ENCODE assay signal across 18 cellular contexts in the genomic region with DNA sequence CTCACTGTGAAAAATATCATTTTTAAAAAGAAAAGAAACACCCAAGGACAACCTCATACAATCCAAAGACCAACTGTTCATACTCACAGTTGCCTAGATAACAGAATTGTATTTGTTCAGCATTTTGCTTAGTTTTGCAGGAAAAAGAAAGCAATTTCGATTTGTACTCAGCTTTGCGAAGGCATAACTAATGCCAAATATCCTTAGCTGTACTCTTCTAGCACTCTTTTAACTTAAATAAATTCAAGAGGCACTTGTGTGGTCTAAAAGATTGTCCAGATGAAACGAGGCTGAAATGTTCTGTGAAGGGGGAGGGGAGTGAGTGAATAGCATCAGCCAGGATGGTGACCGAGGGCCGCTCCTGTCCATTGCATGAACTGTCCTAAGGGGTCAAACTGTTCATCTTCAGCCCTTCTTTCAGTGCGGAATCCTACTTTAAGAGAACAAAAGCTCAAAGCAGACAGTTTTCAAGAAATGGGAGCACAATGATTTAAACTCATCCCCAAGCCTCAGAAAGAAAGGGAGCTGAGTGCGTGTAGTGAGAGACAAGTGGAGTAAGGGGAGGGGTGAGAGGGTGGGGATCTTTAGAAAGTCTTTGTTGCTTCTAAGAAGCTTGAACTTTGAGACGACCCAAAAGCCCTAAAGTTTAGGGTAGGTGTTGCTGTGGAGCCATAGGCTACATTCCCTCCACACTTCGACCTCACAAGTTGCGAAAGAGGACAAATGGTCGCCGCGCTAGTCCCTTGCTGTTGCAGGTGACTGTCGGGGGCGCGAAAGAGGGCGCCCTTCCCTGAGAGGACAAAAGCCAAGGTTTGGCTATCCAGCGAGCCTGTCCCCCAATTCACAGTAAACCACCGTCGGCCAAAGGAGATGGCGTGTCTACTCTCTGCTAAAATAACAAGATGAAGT. TPM values are rescaled to one million over a fixed set of nuclear protein-coding genes. Genes with fewer than 3 reads are reported as not detected.
DNase-seq lines count a peak whose midpoint lies in the region; ATAC-seq, FAIRE-seq and TF ChIP-seq lines count a peak whose summit lies in the region.
"Had no signal": no experiment of that assay in that cellular context is flagged by ENCODE, and none has a peak within 500 bp of the region (broad histone marks: within the 10 kb centered on the region; RNA-seq: fewer than 3 reads in every experiment).

No MANE protein-coding gene starts in this region.

- H3K9me3 ChIP-seq in K562 (replicated peaks; ENCODE audit: control insufficient read depth, insufficient read depth, low read depth, low read length) (no peaks in the 10 kb centered on the region), lower lobe of right lung (no peaks in the 10 kb centered on the region)
- H3K9me3 ChIP-seq: ascending aorta, left lung had no signal

- no peak for TF ChIP-seq RAD21 in K562 (CRISPR knock-in tag; conservative IDR thresholded peaks at IDR 0.05 in 1 of 2, IDR thresholded peaks at IDR 0.05 in 1 of 2)

- H3K4me1 ChIP-seq in K562 (replicated peaks in 1 of 2; ENCODE audit: control insufficient read depth in 2 of 2, insufficient read depth in 2 of 2, low read length in 2 of 2) (peaks cover 0 to 35% of the 10 kb centered on the region in 2 experiments; a peak in 4 of 5 replicates), lower lobe of right lung (peaks cover 43% of the 10 kb centered on the region)

- peaks cover 89% of the 10 kb centered on the region for H3K27me3 Mint-ChIP-seq in activated CD4-positive, alpha-beta T cell treated with anti-CD3 and anti-CD28 coated beads, Interleukin-2, amount 10 ng/mL, durations not matched to agents 7 days and 5 days
- peaks cover 69% of the 10 kb centered on the region for H3K27me3 Mint-ChIP-seq in HFFc6 (ENCODE audit: insufficient read depth)
- H3K27me3 Mint-ChIP-seq in activated T-helper 17 cell treated with anti-CD3 and anti-CD28 coated beads, Interleukin-2, amount 50 U/mL, for 72 hours = peaks cover 84% of the 10 kb centered on the region

- in situ Hi-C loops in K562 (cut with MboI) = loop anchor here (10.0 kb wide), 2 partner anchors 245 to 415 kb away; no protein-coding TSS in a partner anchor

- H3K79me2 ChIP-seq in K562 (ENCODE audit: control insufficient read depth, insufficient read depth, low read length) = no peaks in the 10 kb centered on the region

- H3K27ac Mint-ChIP-seq in activated CD4-positive, alpha-beta T cell treated with anti-CD3 and anti-CD28 coated beads, Interleukin-2, amount 10 ng/mL, durations not matched to agents 7 days and 5 days = no peak overlapping the region
- H3K27ac Mint-ChIP-seq in HFFc6 = no peak overlapping the region
- H3K27ac Mint-ChIP-seq in activated T-helper 17 cell treated with anti-CD3 and anti-CD28 coated beads, Interleukin-2, amount 50 U/mL, for 72 hours = no peak overlapping the region

- peak overlapping the region; percentile 29 for H3K4me3 Mint-ChIP-seq in activated CD4-positive, alpha-beta T cell treated with anti-CD3 and anti-CD28 coated beads, Interleukin-2, amount 10 ng/mL, durations not matched to agents 7 days and 5 days
- no peak overlapping the region for H3K4me3 Mint-ChIP-seq in HFFc6
- H3K4me3 Mint-ChIP-seq in activated T-helper 17 cell treated with anti-CD3 and anti-CD28 coated beads, Interleukin-2, amount 50 U/mL, for 72 hours = no peak overlapping the region

- H3K36me3 Mint-ChIP-seq in activated CD4-positive, alpha-beta T cell treated with anti-CD3 and anti-CD28 coated beads, Interleukin-2, amount 10 ng/mL, durations not matched to agents 7 days and 5 days (ENCODE audit: low read depth) = peaks cover 9% of the 10 kb centered on the region
- peaks cover 8% of the 10 kb centered on the region; the same call in 1 of the 2 replicates for H3K36me3 Mint-ChIP-seq in HFFc6 (ENCODE audit: low read depth)
- peaks cover 11% of the 10 kb centered on the region for H3K36me3 Mint-ChIP-seq in activated T-helper 17 cell treated with anti-CD3 and anti-CD28 coated beads, Interleukin-2, amount 50 U/mL, for 72 hours (ENCODE audit: low read depth)

- ATAC-seq in K562 (no peak), lower lobe of right lung (no peak)
- no peak for ATAC-seq in activated T-helper 17 cell treated with anti-CD3 and anti-CD28 coated beads, Interleukin-2, amount 50 U/mL, for 72 hours (replicated peaks)
- ATAC-seq: left lung had no signal

- TF ChIP-seq CTCF in HFFc6 (IDR thresholded peaks at IDR 0.05) (0 out of 2 replicates have a peak, but pooled peaks have one; percentile 20), K562 (IDR thresholded peaks at IDR 0.05 in 2 of 3, conservative IDR thresholded peaks at IDR 0.05 in 1 of 3; ENCODE audit: insufficient read depth in 2 of 3, low read depth in 1 of 3, low read length in 3 of 3) (peak; percentile 19 to 38 (median 34); a peak in 4 of 6 replicates), lower lobe of right lung (IDR thresholded peaks at IDR 0.05) (no peak)

- DNase-seq in activated CD4-positive, alpha-beta T cell treated with anti-CD3 and anti-CD28 coated beads, Interleukin-2, amount 10 ng/mL, durations not matched to agents 7 days and 5 days = no peak
- no peak for DNase-seq in activated CD4-positive, alpha-beta T cell treated with anti-CD3 and anti-CD28 coated beads for 4 hours
- no peak for DNase-seq in HFFc6
- DNase-seq in K562 (ENCODE audit: extremely low read depth in 1 of 4, low spot score in 3 of 4) = peak in 1 of 4 experiments; percentile 32
- peak; percentile 61 for DNase-seq in retina
- no peak for DNase-seq in NCI-H146 treated with DMSO at 0.1 percent for 48 hours (lab: John Stamatoyannopoulos, UW; ENCODE audit: unreplicated experiment)
- no peak for DNase-seq in lower lobe of right lung
- DNase-seq: foreskin melanocyte; left lung; NCI-H1694; NCI-H774; nucleus accumbens; stimulated activated CD8-positive, alpha-beta memory T cell treated with anti-CD3 and anti-CD28 coated beads, Interleukin-4, amount 100 ng/mL, for 48 hours had no signal

- H3K4me2 ChIP-seq in K562 (ENCODE audit: insufficient read depth, low read length) = no peak overlapping the region; the same call in 1 of the 2 replicates

- H2AFZ ChIP-seq in K562 (ENCODE audit: low read depth, low read length) = no peak overlapping the region

- peak; percentile 54 for FAIRE-seq in K562 (lab: Jason Lieb, UNC)
- FAIRE-seq: urothelium cell line had no signal

- peaks cover 57 to 59% of the 10 kb centered on the region in 2 experiments for H3K27me3 ChIP-seq in K562 (ENCODE audit: control insufficient read depth in 2 of 2, insufficient read depth in 2 of 2, low read length in 2 of 2)
- peaks cover 96% of the 10 kb centered on the region for H3K27me3 ChIP-seq in lower lobe of right lung (ENCODE audit: low read depth)

- intact Hi-C loops in K562 (cut with micrococcal nuclease) = loop anchor here (5.0 kb wide), 4 partner anchors 103 to 443 kb away; no protein-coding TSS in a partner anchor
- intact Hi-C loops in lower lobe of right lung (cut with DNase I) = loop anchor here (10.0 kb wide), 1 partner anchor 195 kb away; no protein-coding TSS in a partner anchor

- no peaks in the 10 kb centered on the region for H3K36me3 ChIP-seq in K562 (ENCODE audit: control insufficient read depth, insufficient read depth, low read length)
- H3K36me3 ChIP-seq in lower lobe of right lung = no peaks in the 10 kb centered on the region
- H3K36me3 ChIP-seq: ascending aorta, left lung had no signal

- no peak for TF ChIP-seq EP300 in K562 (IDR thresholded peaks at IDR 0.05; ENCODE audit: low read length)

- no peak for TF ChIP-seq POLR2A in K562 (conservative IDR thresholded peaks at IDR 0.05)

- H3K9me1 ChIP-seq in K562 (ENCODE audit: control insufficient read depth, insufficient read depth, low read length) = no peaks in the 10 kb centered on the region

- POLR2A ChIA-PET in activated CD4-positive, alpha-beta T cell treated with anti-CD3 and anti-CD28 coated beads, Interleukin-2, amount 10 ng/mL, durations not matched to agents 7 days and 5 days (lab: Charles Lee) = no interaction called here
- POLR2A ChIA-PET in K562 (lab: Yijun Ruan, JAX) = interaction anchor here (0.7 kb wide), 1 partner anchor 30 kb away, joined by 3 read pairs; no protein-coding TSS in a partner anchor

- peaks cover 76% of the 10 kb centered on the region for H3K4me1 Mint-ChIP-seq in activated CD4-positive, alpha-beta T cell treated with anti-CD3 and anti-CD28 coated beads, Interleukin-2, amount 10 ng/mL, durations not matched to agents 7 days and 5 days
- peaks cover 49% of the 10 kb centered on the region for H3K4me1 Mint-ChIP-seq in HFFc6 (ENCODE audit: low read depth)
- peaks cover 26% of the 10 kb centered on the region for H3K4me1 Mint-ChIP-seq in activated T-helper 17 cell treated with anti-CD3 and anti-CD28 coated beads, Interleukin-2, amount 50 U/mL, for 72 hours

- H3K4me3 ChIP-seq in K562 (no peak overlapping the region), lower lobe of right lung (no peak overlapping the region)
- H3K4me3 ChIP-seq: ascending aorta, left lung had no signal

- H3K27ac ChIP-seq in K562 (ENCODE audit: extremely low read depth, low read depth, low read length) (no peak overlapping the region), lower lobe of right lung (no peak overlapping the region)
- H3K27ac ChIP-seq: ascending aorta, left lung had no signal

- no peak overlapping the region for H3K9ac ChIP-seq in K562 (ENCODE audit: insufficient read depth in 1 of 2, low read depth in 2 of 2, low read length in 2 of 2)

- WGBS in K562 (ENCODE audit: insufficient coverage, low coverage, missing lambda C conversion rate) = 10% methylated on average over 21 of the region's 21 CpGs

- CTCF ChIA-PET in activated CD4-positive, alpha-beta T cell treated with anti-CD3 and anti-CD28 coated beads, Interleukin-2, amount 10 ng/mL, durations not matched to agents 7 days and 5 days (lab: Charles Lee) = interaction anchor here (1.1 to 1.8 kb wide), 2 partner anchors 10 to 11 kb away, joined by 3 read pairs; no protein-coding TSS in a partner anchor
- CTCF ChIA-PET in K562 (lab: Yijun Ruan, JAX; ENCODE audit: low intra/inter-chr PET ratio) = no interaction called here

- H3K9me3 Mint-ChIP-seq in activated CD4-positive, alpha-beta T cell treated with anti-CD3 and anti-CD28 coated beads, Interleukin-2, amount 10 ng/mL, durations not matched to agents 7 days and 5 days = peaks cover 2% of the 10 kb centered on the region
- H3K9me3 Mint-ChIP-seq in HFFc6 = 0 out of 2 replicates have a peak, but pooled peaks cover 13% of the 10 kb centered on the region
- H3K9me3 Mint-ChIP-seq in activated T-helper 17 cell treated with anti-CD3 and anti-CD28 coated beads, Interleukin-2, amount 50 U/mL, for 72 hours = no peaks in the 10 kb centered on the region

- H4K20me1 ChIP-seq in K562 (replicated peaks; ENCODE audit: control insufficient read depth, insufficient read depth, low read length) = no peaks in the 10 kb centered on the region

- no TSS peak for BruUV-seq in K562 (replicated peaks; lab: Mats Ljungman, UMichigan)

RNA-seq across cellular contexts. Expression of a gene that starts 4.0 kb away (rescaled TPM):
- total RNA-seq in activated CD4-positive, alpha-beta T cell treated with anti-CD3 and anti-CD28 coated beads, Interleukin-2, amount 10 ng/mL, durations not matched to agents 7 days and 5 days = not detected
- not detected for total RNA-seq in HFFc6 (2021; fragmentation: NEBNext Ultra II Directional; extraction: Animal tissue kit (Norgen Biotek cat#: 25700))
- total RNA-seq in K562 (2011; cell fraction: chromatin; rRNA removed; ENCODE audit: low replicate concordance) = not detected in 2 replicates
- not detected in 2 replicates for total RNA-seq in K562 (2011; cell fraction: nucleolus; rRNA removed)
- total RNA-seq in K562 (2011; cell fraction: nucleoplasm; rRNA removed) = not detected in 2 replicates
- total RNA-seq in K562 (2014; rRNA removed) = not detected in 2 replicates
- total RNA-seq in K562 (2014; rRNA removed; fragmentation: Illumina TruSeq; extraction: Trizol) = not detected in 2 replicates
- not detected in 2 replicates for total RNA-seq in K562 (2015; rRNA removed; fragmentation: Illumina TruSeq; extraction: Trizol)
- total RNA-seq in K562 (2021) = 0.07 TPM in 1 of 2 replicates, not detected in the other
- 0.04 TPM in 1 of 2 replicates, not detected in the other for polyA plus RNA-seq in K562 (2011; rRNA removed)
- 0.06 and 0.10 TPM in 2 replicates for polyA plus RNA-seq in K562 (2011; cell fraction: cytosol; rRNA removed)
- 0.07 and 0.10 TPM in 2 replicates for polyA plus RNA-seq in K562 (2011; cell fraction: nucleus; rRNA removed)
- 0.03 TPM in 1 of 2 replicates, not detected in the other for polyA plus RNA-seq in K562 (2012)
- not detected in 2 replicates for polyA plus RNA-seq in K562 (2014; fragmentation: Illumina TruSeq; extraction: Trizol)
- polyA plus RNA-seq in K562 (2014; fragmentation: Nextera tagmentation; extraction: Ambion mirVana) = not detected
- polyA plus RNA-seq in K562 (2014; rRNA removed) = 0.04 and 0.07 TPM in 2 replicates
- not detected in 2 replicates for polyA minus RNA-seq in K562 (2011; rRNA and poly(A)+ RNA removed)
- polyA minus RNA-seq in K562 (2011; cell fraction: cytosol; rRNA and poly(A)+ RNA removed) = not detected in 2 replicates
- not detected in 2 replicates for polyA minus RNA-seq in K562 (2011; cell fraction: nucleus; rRNA and poly(A)+ RNA removed)
- not detected for total RNA-seq in activated T-helper 17 cell treated with anti-CD3 and anti-CD28 coated beads, Interleukin-2, amount 50 U/mL, for 72 hours
- not detected for total RNA-seq in lower lobe of right lung
- total RNA-seq: activated CD8-positive, alpha-beta memory T cell treated with anti-CD3 and anti-CD28 coated beads for 36 hours; ascending aorta; HT-29; left lung had no signal
